ENCODE assay signal across 1 cellular context in the genomic region with DNA sequence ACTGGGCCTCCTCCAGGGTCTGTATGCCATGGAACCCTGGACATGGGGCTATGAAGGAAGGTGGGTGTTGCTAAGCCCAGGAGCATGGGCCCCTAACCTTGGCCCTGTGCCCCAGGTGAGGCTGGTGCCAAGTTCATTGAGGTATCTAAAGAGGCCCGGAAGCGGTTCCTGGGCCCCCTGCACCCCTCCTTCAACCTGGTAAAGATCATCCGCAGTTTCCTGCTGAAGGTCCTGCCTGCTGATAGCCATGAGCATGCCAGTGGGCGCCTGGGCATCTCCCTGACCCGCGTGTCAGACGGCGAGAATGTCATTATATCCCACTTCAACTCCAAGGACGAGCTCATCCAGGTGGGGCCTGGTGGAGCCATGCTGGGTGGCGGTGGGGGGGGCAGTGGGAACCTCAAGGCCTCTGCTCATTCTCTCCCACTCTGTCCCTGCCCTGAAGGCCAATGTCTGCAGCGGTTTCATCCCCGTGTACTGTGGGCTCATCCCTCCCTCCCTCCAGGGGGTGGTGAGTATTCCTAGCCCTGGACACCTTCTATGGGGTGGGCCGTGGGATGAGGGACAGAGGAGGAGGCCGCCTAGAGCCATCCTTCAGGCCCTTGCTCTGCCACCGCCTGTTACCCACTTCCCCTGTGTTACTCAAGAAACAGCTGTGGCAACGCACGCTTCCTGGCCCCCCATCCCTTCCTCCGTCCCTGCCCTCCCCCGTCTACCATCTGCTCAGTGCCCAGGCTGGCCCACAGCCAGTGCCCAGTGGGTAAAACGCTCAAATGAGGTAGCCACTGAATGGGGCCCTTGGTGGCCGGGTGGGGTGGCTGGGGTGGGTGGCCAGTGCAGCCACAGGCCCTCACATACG.
A peak's percentile ranks its signal among the peaks of the same experiment; 100 is the strongest.
TF ChIP-seq lines count a peak whose summit lies in the region.

No MANE protein-coding gene starts in this region.

TF ChIP-seq in HepG2, 621 proteins besides CTCF, POLR2A, EP300 and RAD21:
- TF ChIP-seq SP1 (IDR thresholded peaks at IDR 0.05) (no peak), SP1 (CRISPR knock-in tag; IDR thresholded peaks at IDR 0.05) (no peak), TBX2 (CRISPR knock-in tag; IDR thresholded peaks at IDR 0.05; ENCODE audit: borderline replicate concordance) (0 out of 2 replicates have a peak, but pooled peaks have one; percentile 22), GATAD2A (CRISPR knock-in tag; IDR thresholded peaks at IDR 0.05) (no peak), ADNP (CRISPR knock-in tag; IDR thresholded peaks at IDR 0.05) (no peak), ESRRA (CRISPR knock-in tag; IDR thresholded peaks at IDR 0.05; ENCODE audit: low read depth) (no peak), ZNF674 (CRISPR knock-in tag; IDR thresholded peaks at IDR 0.05; ENCODE audit: low read depth) (no peak), ATF1 (CRISPR knock-in tag; IDR thresholded peaks at IDR 0.05) (no peak), FOXC1 (CRISPR knock-in tag; IDR thresholded peaks at IDR 0.05; ENCODE audit: borderline replicate concordance) (0 out of 2 replicates have a peak, but pooled peaks have one; percentile 18), NAIF1 (CRISPR knock-in tag; IDR thresholded peaks at IDR 0.05; ENCODE audit: borderline replicate concordance) (no peak), ZNF451 (CRISPR knock-in tag; IDR thresholded peaks at IDR 0.05) (no peak), ZFYVE20 (CRISPR knock-in tag; IDR thresholded peaks at IDR 0.05; ENCODE audit: borderline replicate concordance, low read depth) (no peak), ZBTB3 (CRISPR knock-in tag; IDR thresholded peaks at IDR 0.05; ENCODE audit: borderline replicate concordance, low read depth) (no peak), RBFOX2 (IDR thresholded peaks at IDR 0.05; ENCODE audit: low read depth, low read length) (peak; percentile 36; the same call in 1 of the 2 replicates)
- TF ChIP-seq, protein P1, sequence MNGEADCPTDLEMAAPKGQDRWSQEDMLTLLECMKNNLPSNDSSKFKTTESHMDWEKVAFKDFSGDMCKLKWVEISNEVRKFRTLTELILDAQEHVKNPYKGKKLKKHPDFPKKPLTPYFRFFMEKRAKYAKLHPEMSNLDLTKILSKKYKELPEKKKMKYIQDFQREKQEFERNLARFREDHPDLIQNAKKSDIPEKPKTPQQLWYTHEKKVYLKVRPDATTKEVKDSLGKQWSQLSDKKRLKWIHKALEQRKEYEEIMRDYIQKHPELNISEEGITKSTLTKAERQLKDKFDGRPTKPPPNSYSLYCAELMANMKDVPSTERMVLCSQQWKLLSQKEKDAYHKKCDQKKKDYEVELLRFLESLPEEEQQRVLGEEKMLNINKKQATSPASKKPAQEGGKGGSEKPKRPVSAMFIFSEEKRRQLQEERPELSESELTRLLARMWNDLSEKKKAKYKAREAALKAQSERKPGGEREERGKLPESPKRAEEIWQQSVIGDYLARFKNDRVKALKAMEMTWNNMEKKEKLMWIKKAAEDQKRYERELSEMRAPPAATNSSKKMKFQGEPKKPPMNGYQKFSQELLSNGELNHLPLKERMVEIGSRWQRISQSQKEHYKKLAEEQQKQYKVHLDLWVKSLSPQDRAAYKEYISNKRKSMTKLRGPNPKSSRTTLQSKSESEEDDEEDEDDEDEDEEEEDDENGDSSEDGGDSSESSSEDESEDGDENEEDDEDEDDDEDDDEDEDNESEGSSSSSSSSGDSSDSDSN (CRISPR knock-in tag; IDR thresholded peaks at IDR 0.05), result 0 out of 2 replicates have a peak, but pooled peaks have one; percentile 4
- TF ChIP-seq, protein P2, sequence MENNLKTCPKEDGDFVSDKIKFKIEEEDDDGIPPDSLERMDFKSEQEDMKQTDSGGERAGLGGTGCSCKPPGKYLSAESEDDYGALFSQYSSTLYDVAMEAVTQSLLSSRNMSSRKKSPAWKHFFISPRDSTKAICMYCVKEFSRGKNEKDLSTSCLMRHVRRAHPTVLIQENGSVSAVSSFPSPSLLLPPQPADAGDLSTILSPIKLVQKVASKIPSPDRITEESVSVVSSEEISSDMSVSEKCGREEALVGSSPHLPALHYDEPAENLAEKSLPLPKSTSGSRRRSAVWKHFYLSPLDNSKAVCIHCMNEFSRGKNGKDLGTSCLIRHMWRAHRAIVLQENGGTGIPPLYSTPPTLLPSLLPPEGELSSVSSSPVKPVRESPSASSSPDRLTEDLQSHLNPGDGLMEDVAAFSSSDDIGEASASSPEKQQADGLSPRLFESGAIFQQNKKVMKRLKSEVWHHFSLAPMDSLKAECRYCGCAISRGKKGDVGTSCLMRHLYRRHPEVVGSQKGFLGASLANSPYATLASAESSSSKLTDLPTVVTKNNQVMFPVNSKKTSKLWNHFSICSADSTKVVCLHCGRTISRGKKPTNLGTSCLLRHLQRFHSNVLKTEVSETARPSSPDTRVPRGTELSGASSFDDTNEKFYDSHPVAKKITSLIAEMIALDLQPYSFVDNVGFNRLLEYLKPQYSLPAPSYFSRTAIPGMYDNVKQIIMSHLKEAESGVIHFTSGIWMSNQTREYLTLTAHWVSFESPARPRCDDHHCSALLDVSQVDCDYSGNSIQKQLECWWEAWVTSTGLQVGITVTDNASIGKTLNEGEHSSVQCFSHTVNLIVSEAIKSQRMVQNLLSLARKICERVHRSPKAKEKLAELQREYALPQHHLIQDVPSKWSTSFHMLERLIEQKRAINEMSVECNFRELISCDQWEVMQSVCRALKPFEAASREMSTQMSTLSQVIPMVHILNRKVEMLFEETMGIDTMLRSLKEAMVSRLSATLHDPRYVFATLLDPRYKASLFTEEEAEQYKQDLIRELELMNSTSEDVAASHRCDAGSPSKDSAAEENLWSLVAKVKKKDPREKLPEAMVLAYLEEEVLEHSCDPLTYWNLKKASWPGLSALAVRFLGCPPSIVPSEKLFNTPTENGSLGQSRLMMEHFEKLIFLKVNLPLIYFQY (CRISPR knock-in tag; IDR thresholded peaks at IDR 0.05; ENCODE audit: borderline replicate concordance), result no peak
- TF ChIP-seq, protein P3, sequence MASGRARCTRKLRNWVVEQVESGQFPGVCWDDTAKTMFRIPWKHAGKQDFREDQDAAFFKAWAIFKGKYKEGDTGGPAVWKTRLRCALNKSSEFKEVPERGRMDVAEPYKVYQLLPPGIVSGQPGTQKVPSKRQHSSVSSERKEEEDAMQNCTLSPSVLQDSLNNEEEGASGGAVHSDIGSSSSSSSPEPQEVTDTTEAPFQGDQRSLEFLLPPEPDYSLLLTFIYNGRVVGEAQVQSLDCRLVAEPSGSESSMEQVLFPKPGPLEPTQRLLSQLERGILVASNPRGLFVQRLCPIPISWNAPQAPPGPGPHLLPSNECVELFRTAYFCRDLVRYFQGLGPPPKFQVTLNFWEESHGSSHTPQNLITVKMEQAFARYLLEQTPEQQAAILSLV (CRISPR knock-in tag; IDR thresholded peaks at IDR 0.05; ENCODE audit: borderline replicate concordance), result no peak
- TF ChIP-seq, protein P4, sequence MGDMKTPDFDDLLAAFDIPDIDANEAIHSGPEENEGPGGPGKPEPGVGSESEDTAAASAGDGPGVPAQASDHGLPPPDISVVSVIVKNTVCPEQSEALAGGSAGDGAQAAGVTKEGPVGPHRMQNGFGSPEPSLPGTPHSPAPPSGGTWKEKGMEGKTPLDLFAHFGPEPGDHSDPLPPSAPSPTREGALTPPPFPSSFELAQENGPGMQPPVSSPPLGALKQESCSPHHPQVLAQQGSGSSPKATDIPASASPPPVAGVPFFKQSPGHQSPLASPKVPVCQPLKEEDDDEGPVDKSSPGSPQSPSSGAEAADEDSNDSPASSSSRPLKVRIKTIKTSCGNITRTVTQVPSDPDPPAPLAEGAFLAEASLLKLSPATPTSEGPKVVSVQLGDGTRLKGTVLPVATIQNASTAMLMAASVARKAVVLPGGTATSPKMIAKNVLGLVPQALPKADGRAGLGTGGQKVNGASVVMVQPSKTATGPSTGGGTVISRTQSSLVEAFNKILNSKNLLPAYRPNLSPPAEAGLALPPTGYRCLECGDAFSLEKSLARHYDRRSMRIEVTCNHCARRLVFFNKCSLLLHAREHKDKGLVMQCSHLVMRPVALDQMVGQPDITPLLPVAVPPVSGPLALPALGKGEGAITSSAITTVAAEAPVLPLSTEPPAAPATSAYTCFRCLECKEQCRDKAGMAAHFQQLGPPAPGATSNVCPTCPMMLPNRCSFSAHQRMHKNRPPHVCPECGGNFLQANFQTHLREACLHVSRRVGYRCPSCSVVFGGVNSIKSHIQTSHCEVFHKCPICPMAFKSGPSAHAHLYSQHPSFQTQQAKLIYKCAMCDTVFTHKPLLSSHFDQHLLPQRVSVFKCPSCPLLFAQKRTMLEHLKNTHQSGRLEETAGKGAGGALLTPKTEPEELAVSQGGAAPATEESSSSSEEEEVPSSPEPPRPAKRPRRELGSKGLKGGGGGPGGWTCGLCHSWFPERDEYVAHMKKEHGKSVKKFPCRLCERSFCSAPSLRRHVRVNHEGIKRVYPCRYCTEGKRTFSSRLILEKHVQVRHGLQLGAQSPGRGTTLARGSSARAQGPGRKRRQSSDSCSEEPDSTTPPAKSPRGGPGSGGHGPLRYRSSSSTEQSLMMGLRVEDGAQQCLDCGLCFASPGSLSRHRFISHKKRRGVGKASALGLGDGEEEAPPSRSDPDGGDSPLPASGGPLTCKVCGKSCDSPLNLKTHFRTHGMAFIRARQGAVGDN (CRISPR knock-in tag; IDR thresholded peaks at IDR 0.05), result 0 out of 2 replicates have a peak, but pooled peaks have one; percentile 2
- TF ChIP-seq, protein P5, sequence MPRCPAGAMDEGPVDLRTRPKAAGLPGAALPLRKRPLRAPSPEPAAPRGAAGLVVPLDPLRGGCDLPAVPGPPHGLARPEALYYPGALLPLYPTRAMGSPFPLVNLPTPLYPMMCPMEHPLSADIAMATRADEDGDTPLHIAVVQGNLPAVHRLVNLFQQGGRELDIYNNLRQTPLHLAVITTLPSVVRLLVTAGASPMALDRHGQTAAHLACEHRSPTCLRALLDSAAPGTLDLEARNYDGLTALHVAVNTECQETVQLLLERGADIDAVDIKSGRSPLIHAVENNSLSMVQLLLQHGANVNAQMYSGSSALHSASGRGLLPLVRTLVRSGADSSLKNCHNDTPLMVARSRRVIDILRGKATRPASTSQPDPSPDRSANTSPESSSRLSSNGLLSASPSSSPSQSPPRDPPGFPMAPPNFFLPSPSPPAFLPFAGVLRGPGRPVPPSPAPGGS (CRISPR knock-in tag; IDR thresholded peaks at IDR 0.05), result no peak
